8 cellular contexts compared by ENCODE assay signal in genomic region chr2:231709981-231710750, GRCh38. TPM values are rescaled to one million over a fixed set of nuclear protein-coding genes. Genes with fewer than 3 reads are reported as not detected.
A peak's percentile ranks its signal among the peaks of the same experiment; 100 is the strongest.
DNase-seq lines count a peak whose midpoint lies in the region; ATAC-seq and TF ChIP-seq lines count a peak whose summit lies in the region.

No MANE protein-coding gene starts in this region.

- under 1% methylated on average over 100 of the region's 100 CpGs for WGBS in liver

- H3K4me1 ChIP-seq in liver (ENCODE audit: control insufficient read depth in 4 of 4, insufficient read depth in 4 of 4, low read length in 3 of 4): peaks cover 8 to 37% (median 25%) of the 10 kb centered on the region in 4 donors

- DNase-seq in HFFc6: peak; percentile 73
- DNase-seq in NCI-H2227 treated with DMSO at 0.1 percent for 48 hours (lab: John Stamatoyannopoulos, UW): peak; percentile 81
- peak; percentile 83 for DNase-seq in activated CD4-positive, alpha-beta T cell treated with anti-CD3 and anti-CD28 coated beads, Interleukin-2, amount 10 ng/mL, durations not matched to agents 7 days and 5 days
- DNase-seq in dermis blood vessel endothelial cell: peak; percentile 91
- peak; percentile 72 for DNase-seq in stimulated activated CD4-positive, alpha-beta T cell treated with anti-CD3 and anti-CD28 coated beads, Interleukin-2, amount 100 ng/mL, for 4 hours (ENCODE audit: low read depth)

- TF ChIP-seq CTCF in HFFc6 (IDR thresholded peaks at IDR 0.05) (peak; percentile 87), liver (IDR thresholded peaks at IDR 0.05; ENCODE audit: low read depth, low read length, missing input control) (peak; percentile 99)

- POLR2A ChIA-PET in activated CD4-positive, alpha-beta T cell treated with anti-CD3 and anti-CD28 coated beads, Interleukin-2, amount 10 ng/mL, durations not matched to agents 7 days and 5 days (lab: Charles Lee): interaction anchor here (0.6 to 1.1 kb wide), 2 partner anchors 26 to 96 kb away, joined by 3 to 5 read pairs; no protein-coding TSS in a partner anchor

- H3K9ac ChIP-seq in liver (ENCODE audit: low read depth in 1 of 2, low read length in 2 of 2): peak overlapping the region; percentile 81 to 85

- no peak for ATAC-seq in HG03342 (IDR thresholded peaks at IDR 0.05; ENCODE audit: unreplicated experiment)

- H3K4me3 Mint-ChIP-seq in HFFc6: peak overlapping the region; percentile 96
- peak overlapping the region; percentile 99 for H3K4me3 Mint-ChIP-seq in activated CD4-positive, alpha-beta T cell treated with anti-CD3 and anti-CD28 coated beads, Interleukin-2, amount 10 ng/mL, durations not matched to agents 7 days and 5 days

- no peaks in the 10 kb centered on the region for H3K9me3 Mint-ChIP-seq in HFFc6
- H3K9me3 Mint-ChIP-seq in activated CD4-positive, alpha-beta T cell treated with anti-CD3 and anti-CD28 coated beads, Interleukin-2, amount 10 ng/mL, durations not matched to agents 7 days and 5 days: no peaks in the 10 kb centered on the region

- peaks cover 0 to 8% (median 5%) of the 10 kb centered on the region in 4 donors for H3K36me3 ChIP-seq in liver (ENCODE audit: control insufficient read depth in 4 of 4, insufficient read depth in 3 of 4, low read depth in 1 of 4, low read length in 3 of 4)

- H3K4me1 Mint-ChIP-seq in HFFc6 (ENCODE audit: low read depth): peaks cover 33% of the 10 kb centered on the region
- peaks cover 38% of the 10 kb centered on the region for H3K4me1 Mint-ChIP-seq in activated CD4-positive, alpha-beta T cell treated with anti-CD3 and anti-CD28 coated beads, Interleukin-2, amount 10 ng/mL, durations not matched to agents 7 days and 5 days

- no peaks in the 10 kb centered on the region for H3K9me3 ChIP-seq in liver (ENCODE audit: control insufficient read depth in 4 of 4, low read length in 3 of 4)

- H3K27ac Mint-ChIP-seq in HFFc6: peak overlapping the region; percentile 92
- peak overlapping the region; percentile 97 for H3K27ac Mint-ChIP-seq in activated CD4-positive, alpha-beta T cell treated with anti-CD3 and anti-CD28 coated beads, Interleukin-2, amount 10 ng/mL, durations not matched to agents 7 days and 5 days

- peak in 1 of 2 donors; percentile 45 for TF ChIP-seq RAD21 in liver (IDR thresholded peaks at IDR 0.05)

- H3K27me3 Mint-ChIP-seq in HFFc6 (ENCODE audit: insufficient read depth): peaks cover 5% of the 10 kb centered on the region; the same call in 1 of the 2 replicates
- H3K27me3 Mint-ChIP-seq in activated CD4-positive, alpha-beta T cell treated with anti-CD3 and anti-CD28 coated beads, Interleukin-2, amount 10 ng/mL, durations not matched to agents 7 days and 5 days: peaks cover 2% of the 10 kb centered on the region

- peak overlapping the region; percentile 87 for H3K4me3 ChIP-seq in GM08714 (ENCODE audit: low read length)
- peak overlapping the region; percentile 82 to 96 (median 85) for H3K4me3 ChIP-seq in liver (ENCODE audit: low read depth in 1 of 3, low read length in 3 of 3)

- peaks cover 29% of the 10 kb centered on the region for H3K36me3 Mint-ChIP-seq in HFFc6 (ENCODE audit: low read depth)
- peaks cover 43% of the 10 kb centered on the region for H3K36me3 Mint-ChIP-seq in activated CD4-positive, alpha-beta T cell treated with anti-CD3 and anti-CD28 coated beads, Interleukin-2, amount 10 ng/mL, durations not matched to agents 7 days and 5 days (ENCODE audit: low read depth)

- no peaks in the 10 kb centered on the region for H3K27me3 ChIP-seq in liver (ENCODE audit: control insufficient read depth in 4 of 4, insufficient read depth in 4 of 4, low read length in 3 of 4)

- CTCF ChIA-PET in activated CD4-positive, alpha-beta T cell treated with anti-CD3 and anti-CD28 coated beads, Interleukin-2, amount 10 ng/mL, durations not matched to agents 7 days and 5 days (lab: Charles Lee): interaction anchor here (0.6 to 6.8 kb wide), 15 partner anchors 10 to 165 kb away, joined by 3 to 131 read pairs (median 3); no protein-coding TSS in a partner anchor

- peak overlapping the region; percentile 96 to 99 for H3K27ac ChIP-seq in liver (ENCODE audit: low read depth in 1 of 2, low read length in 2 of 2)

TF ChIP-seq in liver, 16 proteins besides CTCF, POLR2A, EP300 and RAD21:
- no peak for TF ChIP-seq JUND (IDR thresholded peaks at IDR 0.05)
- peak; percentile 9 for TF ChIP-seq REST (IDR thresholded peaks at IDR 0.05)

RNA-seq across cellular contexts. Expression of gene PTMA, which starts 1.8 kb away (rescaled TPM):
- 100 to 1,000 TPM; 467 to 853 (median 787) TPM for total RNA-seq in HFFc6 (2021; fragmentation: NEBNext Ultra II Directional; extraction: Animal tissue kit (Norgen Biotek cat#: 25700))
- total RNA-seq in activated CD4-positive, alpha-beta T cell treated with anti-CD3 and anti-CD28 coated beads, Interleukin-2, amount 10 ng/mL, durations not matched to agents 7 days and 5 days: 1,000 to 10,000 TPM; 1,700 to 2,208 TPM
- 1,131 and 1,294 TPM in 2 replicates for total RNA-seq in dermis blood vessel endothelial cell
- 100 to 1,000 TPM; 201 to 422 TPM for total RNA-seq in liver
- 100 to 1,000 TPM; 310 to 523 TPM for polyA plus RNA-seq in liver
